30 cellular contexts compared by ENCODE assay signal in genomic region chr5:134584662-134585061, GRCh38.
"Had no signal": no experiment of that assay in that cellular context is flagged by ENCODE, and none has a peak within 500 bp of the region (broad histone marks: within the 10 kb centered on the region; RNA-seq: fewer than 3 reads in every experiment).

No MANE protein-coding gene starts in this region.

- ATAC-seq: foreskin keratinocyte; heart left ventricle; left lobe of liver; mucosa of descending colon; right lobe of liver; stimulated activated naive CD8-positive, alpha-beta T cell treated with anti-CD3 and anti-CD28 coated beads, Interleukin-15, amount 100 ng/mL, for 72 hours had no signal

- H3K27ac Mint-ChIP-seq: activated B cell treated with CpG ODN at 0.5 μM for 24 hours, nephron progenitor cell, progenitor cell of endocrine pancreas had no signal

- H3K27ac ChIP-seq: colonic mucosa, esophagus muscularis mucosa, foreskin keratinocyte, heart left ventricle, neutrophil, right lobe of liver, skin epidermis, upper lobe of left lung had no signal

- H3K27me3 Mint-ChIP-seq: activated B cell treated with CpG ODN at 0.5 μM for 24 hours; activated naive CD8-positive, alpha-beta T cell; progenitor cell of endocrine pancreas; stimulated activated naive CD8-positive, alpha-beta T cell treated with anti-CD3 and anti-CD28 coated beads, Interleukin-15, amount 100 ng/mL, for 72 hours had no signal

- H3K4me3 Mint-ChIP-seq: activated B cell treated with CpG ODN at 0.5 μM for 24 hours; activated naive CD8-positive, alpha-beta T cell; immature natural killer cell; nephron progenitor cell; stimulated activated naive CD8-positive, alpha-beta T cell treated with anti-CD3 and anti-CD28 coated beads, Interleukin-15, amount 100 ng/mL, for 72 hours had no signal

- H3K36me3 Mint-ChIP-seq: activated naive CD8-positive, alpha-beta T cell had no signal

- H3K9me3 ChIP-seq: colonic mucosa, esophagus muscularis mucosa, heart left ventricle, mucosa of descending colon, neutrophil, right lobe of liver, upper lobe of left lung had no signal

- FAIRE-seq: bronchial epithelial cell had no signal

- H3K9me3 Mint-ChIP-seq: activated B cell treated with CpG ODN at 0.5 μM for 24 hours; immature natural killer cell; nephron progenitor cell; stimulated activated naive CD8-positive, alpha-beta T cell treated with anti-CD3 and anti-CD28 coated beads, Interleukin-15, amount 100 ng/mL, for 72 hours had no signal

- H3K27me3 ChIP-seq: colonic mucosa, dorsolateral prefrontal cortex, esophagus muscularis mucosa, foreskin keratinocyte, heart left ventricle, neutrophil, right lobe of liver, upper lobe of left lung had no signal

- H3K4me3 ChIP-seq: colonic mucosa, dorsolateral prefrontal cortex, esophagus muscularis mucosa, heart left ventricle, lung, mucosa of descending colon, right lobe of liver, skin epidermis, upper lobe of left lung had no signal

- DNase-seq: activated B cell treated with CpG ODN at 0.5 μM for 24 hours; activated CD4-positive, alpha-beta T cell treated with anti-CD3 and anti-CD28 coated beads for 4 hours; activated CD4-positive, alpha-beta T cell treated with anti-CD3 and anti-CD28 coated beads, Interleukin-2, amount 50 U/mL, for 4 hours; activated CD8-positive, alpha-beta memory T cell treated with anti-CD3 and anti-CD28 coated beads for 24 hours; activated naive CD4-positive, alpha-beta T cell treated with Interleukin-2 at 50 U/mL for 16 hours; anterior cingulate cortex; colonic mucosa; foreskin keratinocyte; hypothalamus; immature natural killer cell; kidney glomerular epithelial cell; mesendoderm; nephron progenitor cell; stimulated activated CD4-positive, alpha-beta T cell treated with anti-CD3 and anti-CD28 coated beads, Interleukin-12 subunit alpha, Interleukin-12 subunit beta, amount 100 ng/mL, for 4 hours; stimulated activated CD4-positive, alpha-beta T cell treated with anti-CD3 and anti-CD28 coated beads, Interleukin-4, amount 100 ng/mL, for 1 hour; stimulated activated naive CD8-positive, alpha-beta T cell treated with anti-CD3 and anti-CD28 coated beads, Interleukin-15, amount 100 ng/mL, for 72 hours; substantia nigra had no signal

- H3K4me1 ChIP-seq: colonic mucosa, foreskin keratinocyte had no signal
